8 cellular contexts compared by ENCODE assay signal in the genomic region with DNA sequence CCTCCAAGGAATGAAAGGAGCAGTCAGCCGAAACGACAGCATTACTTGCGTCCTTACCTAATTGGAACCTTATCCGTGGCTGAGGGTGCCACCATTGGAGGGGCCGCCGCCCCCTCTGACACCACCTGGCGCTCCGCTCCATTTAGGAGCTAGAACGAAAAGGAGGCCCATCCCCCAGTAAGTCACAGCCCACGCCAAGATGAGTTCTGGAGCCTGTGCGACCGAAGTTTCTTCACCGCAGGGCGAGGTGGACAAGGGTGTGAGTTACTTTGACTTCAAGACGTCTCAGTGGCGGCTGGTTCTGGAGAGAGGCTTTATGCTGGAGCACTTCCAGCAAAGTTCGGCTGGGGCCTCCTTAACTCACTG. TPM values are rescaled to one million over a fixed set of nuclear protein-coding genes. Genes with fewer than 3 reads are reported as not detected.
DNase-seq lines count a peak whose midpoint lies in the region; ATAC-seq and TF ChIP-seq lines count a peak whose summit lies in the region.

No MANE protein-coding gene starts in this region.

- TF ChIP-seq CTCF in CD4-positive, alpha-beta T cell (IDR thresholded peaks at IDR 0.05) = no peak
- TF ChIP-seq CTCF in WI38 (IDR thresholded peaks at IDR 0.05; ENCODE audit: low read depth, low read length) = no peak
- TF ChIP-seq CTCF in choroid plexus epithelial cell (conservative IDR thresholded peaks at IDR 0.05; ENCODE audit: low read depth, low read length) = no peak
- TF ChIP-seq CTCF in left lung (IDR thresholded peaks at IDR 0.05) = no peak

- CTCF ChIA-PET in CD4-positive, alpha-beta T cell (lab: Charles Lee) = interaction anchor here (0.6 to 2.0 kb wide), 2 partner anchors 62 to 211 kb away, joined by 3 to 7 read pairs; no protein-coding TSS in a partner anchor

- peak overlapping the region; percentile 98 for H3K4me3 Mint-ChIP-seq in CD4-positive, alpha-beta T cell

- POLR2A ChIA-PET in CD4-positive, alpha-beta T cell (lab: Charles Lee) = interaction anchor here (0.6 to 5.2 kb wide), 35 partner anchors 10 to 1031 kb away, joined by 3 to 233 read pairs (median 6); partner anchors contain the start of genes CASP3, CDKN2AIP, CENPU and PRIMPOL

- H3K27ac Mint-ChIP-seq in CD4-positive, alpha-beta T cell = peak overlapping the region; percentile 98

- intact Hi-C loops in CD4-positive, alpha-beta T cell (cut with DNase I, micrococcal nuclease) = loop anchor here (2.0 to 10.0 kb wide), 6 partner anchors 62 to 737 kb away; partner anchors contain the start of genes CASP3 (in 2 of the 2), PRIMPOL (in 2 of the 2), ACSL1 (in 1 of the 2) and CENPU (in 1 of the 2)
- intact Hi-C loops in left lung (cut with DNase I) = loop anchor here in 1 of 2 donors (10.0 kb wide), 1 partner anchor 60 kb away; no protein-coding TSS in a partner anchor

- H3K27me3 Mint-ChIP-seq in CD4-positive, alpha-beta T cell = no peaks in the 10 kb centered on the region

- peaks cover 63% of the 10 kb centered on the region for H3K4me1 Mint-ChIP-seq in CD4-positive, alpha-beta T cell (ENCODE audit: low read depth)

- H3K4me1 ChIP-seq in left lung = peaks cover 21 to 71% of the 10 kb centered on the region in 2 donors

- H3K9me3 Mint-ChIP-seq in CD4-positive, alpha-beta T cell = no peaks in the 10 kb centered on the region

- peak overlapping the region; percentile 95 for H3K27ac ChIP-seq in CD4-positive, alpha-beta T cell (ENCODE audit: low read depth, low read length)
- H3K27ac ChIP-seq in left lung = peak overlapping the region; percentile 98 to 99

- peaks cover 43% of the 10 kb centered on the region for H3K36me3 Mint-ChIP-seq in CD4-positive, alpha-beta T cell (ENCODE audit: low read depth)

- peak; percentile 24 for ATAC-seq in CD4-positive, alpha-beta T cell (ENCODE audit: poor library complexity)
- ATAC-seq in GM19438 (IDR thresholded peaks at IDR 0.05; ENCODE audit: low read depth, unreplicated experiment) (peak; percentile 4), HG03521 (IDR thresholded peaks at IDR 0.05; ENCODE audit: unreplicated experiment) (peak; percentile 16), left lung (peak; percentile 24)

- H3K4me3 ChIP-seq in WI38 (ENCODE audit: low read depth, low read length) = peak overlapping the region; percentile 75
- peak overlapping the region; percentile 73 for H3K4me3 ChIP-seq in choroid plexus epithelial cell (ENCODE audit: low read depth, low read length)
- peak overlapping the region; percentile 82 to 87 for H3K4me3 ChIP-seq in left lung

- DNase-seq in CD4-positive, alpha-beta T cell = peak in 9 of 10 experiments; percentile 16 to 59 (median 39)
- peak; percentile 61 for DNase-seq in choroid plexus epithelial cell (ENCODE audit: low read depth)
- peak in 1 of 2 donors; percentile 60 for DNase-seq in left lung
- peak; percentile 54 to 71 for DNase-seq in stimulated activated CD4-positive, alpha-beta T cell treated with anti-CD3 and anti-CD28 coated beads, Interleukin-4, amount 100 ng/mL, for 4 hours
- no peak for DNase-seq in NCI-H1436 treated with DMSO at 0.1 percent for 48 hours (lab: John Stamatoyannopoulos, UW)

- no peaks in the 10 kb centered on the region for H3K36me3 ChIP-seq in left lung

- H3K9me3 ChIP-seq in CD4-positive, alpha-beta T cell (ENCODE audit: control insufficient read depth, low read length) = no peaks in the 10 kb centered on the region
- H3K9me3 ChIP-seq in left lung = no peaks in the 10 kb centered on the region

- no peaks in the 10 kb centered on the region for H3K27me3 ChIP-seq in CD4-positive, alpha-beta T cell (ENCODE audit: control insufficient read depth, insufficient read depth, low read length)
- no peaks in the 10 kb centered on the region for H3K27me3 ChIP-seq in left lung

RNA-seq across cellular contexts. Expression of gene IRF2, which starts 0.7 kb away (rescaled TPM):
- 10 to 100 TPM; 11.4 to 14.9 TPM for total RNA-seq in CD4-positive, alpha-beta T cell
- total RNA-seq in left lung = 10 to 100 TPM; 32.8 to 50.2 TPM
